In the genomic region with DNA sequence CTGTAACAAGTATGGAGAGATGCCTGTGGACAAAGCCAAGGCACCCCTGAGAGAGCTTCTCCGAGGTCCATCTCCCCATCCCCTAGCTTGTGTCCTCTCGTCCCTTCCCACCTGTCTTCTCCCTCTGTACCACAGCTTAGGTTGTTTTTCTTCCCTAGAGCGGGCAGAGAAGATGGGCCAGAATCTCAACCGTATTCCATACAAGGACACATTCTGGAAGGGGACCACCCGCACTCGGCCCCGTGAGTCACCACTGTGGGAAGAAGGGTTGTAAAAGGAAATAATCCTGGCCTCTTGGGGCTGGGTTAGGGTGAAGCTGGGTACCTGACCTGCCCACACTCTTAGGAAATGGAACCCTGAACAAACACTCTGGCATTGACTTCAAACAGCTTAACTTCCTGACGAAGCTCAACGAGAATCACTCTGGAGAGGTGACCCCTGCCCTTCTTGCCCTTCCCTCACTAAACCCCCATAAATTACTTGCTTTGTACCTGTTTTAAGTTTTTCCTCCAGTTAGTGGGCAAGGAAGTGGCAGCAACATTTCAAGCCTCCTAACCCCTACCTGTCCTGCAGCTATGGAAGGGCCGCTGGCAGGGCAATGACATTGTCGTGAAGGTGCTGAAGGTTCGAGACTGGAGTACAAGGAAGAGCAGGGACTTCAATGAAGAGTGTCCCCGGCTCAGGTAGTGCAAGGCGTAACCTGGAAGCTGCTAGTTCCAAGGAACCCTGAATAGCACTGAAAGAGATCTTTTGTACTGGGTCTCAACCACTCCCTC, we compare ENCODE assay signal across 10 cellular contexts. TPM values are rescaled to one million over a fixed set of nuclear protein-coding genes. Genes with fewer than 3 reads are reported as not detected.
A peak's percentile ranks its signal among the peaks of the same experiment; 100 is the strongest.
DNase-seq lines count a peak whose midpoint lies in the region; ATAC-seq and TF ChIP-seq lines count a peak whose summit lies in the region.
"Had no signal": no experiment of that assay in that cellular context is flagged by ENCODE, and none has a peak within 500 bp of the region (broad histone marks: within the 10 kb centered on the region; RNA-seq: fewer than 3 reads in every experiment).

No MANE protein-coding gene starts in this region.

- peaks cover 31% of the 10 kb centered on the region for H3K36me3 Mint-ChIP-seq in MCF 10A (ENCODE audit: insufficient read depth, unreplicated experiment)
- peaks cover 32% of the 10 kb centered on the region for H3K36me3 Mint-ChIP-seq in effector memory CD8-positive, alpha-beta T cell (ENCODE audit: insufficient read depth)

- no peaks in the 10 kb centered on the region for H3K27me3 Mint-ChIP-seq in MCF 10A (ENCODE audit: insufficient read depth, unreplicated experiment)
- no peaks in the 10 kb centered on the region for H3K27me3 Mint-ChIP-seq in effector memory CD8-positive, alpha-beta T cell

- H3K4me3 Mint-ChIP-seq in MCF 10A (ENCODE audit: unreplicated experiment): no peak overlapping the region
- no peak overlapping the region for H3K4me3 Mint-ChIP-seq in effector memory CD8-positive, alpha-beta T cell

- BruUV-seq in MCF 10A (replicated peaks; lab: Mats Ljungman, UMichigan): no TSS peak

- H3K36me3 ChIP-seq in brain microvascular endothelial cell (replicated peaks): peaks cover 41% of the 10 kb centered on the region

- no peak for ATAC-seq in omental fat pad (ENCODE audit: low FRiP score)
- ATAC-seq in effector memory CD8-positive, alpha-beta T cell (replicated peaks): no peak

- H3K9me3 Mint-ChIP-seq in MCF 10A (ENCODE audit: unreplicated experiment): no peaks in the 10 kb centered on the region
- no peaks in the 10 kb centered on the region for H3K9me3 Mint-ChIP-seq in effector memory CD8-positive, alpha-beta T cell

- H3K27ac ChIP-seq in AG04450 (ENCODE audit: low read depth, low read length) (peak overlapping the region; percentile 89), brain microvascular endothelial cell (peak overlapping the region; percentile 40)
- H3K27ac ChIP-seq: parathyroid adenoma had no signal

- no peak for DNase-seq in AG04450 (ENCODE audit: low read depth, low spot score)
- peak; percentile 33 for DNase-seq in EH (ENCODE audit: low read depth)
- no peak for DNase-seq in brain microvascular endothelial cell
- peak; percentile 14 for DNase-seq in omental fat pad (ENCODE audit: low spot score)
- no peak for DNase-seq in NCI-H2107 treated with DMSO at 0.1 percent for 48 hours (lab: John Stamatoyannopoulos, UW; ENCODE audit: unreplicated experiment)
- no peak for DNase-seq in MCF 10A (ENCODE audit: unreplicated experiment)
- no peak for DNase-seq in NCI-H446 treated with DMSO at 0.1 percent for 48 hours (lab: John Stamatoyannopoulos, UW)
- no peak for DNase-seq in effector memory CD8-positive, alpha-beta T cell
- DNase-seq: NCI-H1930 had no signal

- no peak overlapping the region for H3K27ac Mint-ChIP-seq in MCF 10A (ENCODE audit: low read depth, unreplicated experiment)
- peak overlapping the region in 1 of 2 donors; percentile 30 for H3K27ac Mint-ChIP-seq in effector memory CD8-positive, alpha-beta T cell

- H3K4me3 ChIP-seq in AG04450 (ENCODE audit: low read depth, low read length) (no peak overlapping the region), brain microvascular endothelial cell (ENCODE audit: low read depth, low read length) (no peak overlapping the region)

- POLR2A ChIA-PET in AG04450 (lab: Yijun Ruan, JAX) (interaction anchor here (3.0 kb wide), 1 partner anchor 10 kb away, joined by 12 read pairs; the partner anchor contains the start of gene TPP1), MCF 10A (lab: Yijun Ruan, JAX) (interaction anchor here (1.0 to 3.0 kb wide), 2 partner anchors 11 to 128 kb away, joined by 3 to 40 read pairs; partner anchors contain the start of genes ARFIP2, TIMM10B and TPP1)

- intact Hi-C loops in MCF 10A (cut with micrococcal nuclease): loop anchor here (10.0 kb wide), 1 partner anchor 134 kb away; the partner anchor contains the start of gene TRIM3

- in situ Hi-C loops in brain microvascular endothelial cell (cut with HindIII; ENCODE audit: low pct_ligation_motif_present, low sequenced_read_pairs): no loop called here

- no peaks in the 10 kb centered on the region for H3K27me3 ChIP-seq in AG04450 (ENCODE audit: control insufficient read depth, insufficient read depth, low read length)
- H3K27me3 ChIP-seq in brain microvascular endothelial cell (replicated peaks): no peaks in the 10 kb centered on the region

- TF ChIP-seq CTCF in AG04450 (IDR thresholded peaks at IDR 0.05; ENCODE audit: low read depth, low read length) (no peak), brain microvascular endothelial cell (IDR thresholded peaks at IDR 0.05; ENCODE audit: low read depth, low read length, missing control alignments) (no peak), omental fat pad (IDR thresholded peaks at IDR 0.05) (no peak), MCF 10A (IDR thresholded peaks at IDR 0.05; ENCODE audit: unreplicated experiment) (no peak)

- CTCF ChIA-PET in AG04450 (lab: Charles Lee): interaction anchor here (1.2 to 3.6 kb wide), 3 partner anchors 10 to 78 kb away, joined by 5 to 14 read pairs (median 7); partner anchors contain the start of genes MRPL17 and TPP1
- CTCF ChIA-PET in MCF 10A (lab: Yijun Ruan, JAX): interaction anchor here (0.6 to 1.4 kb wide), 3 partner anchors 93 to 230 kb away, joined by 3 read pairs; no protein-coding TSS in a partner anchor

- peaks cover 22% of the 10 kb centered on the region for H3K4me1 Mint-ChIP-seq in MCF 10A (ENCODE audit: insufficient read depth, unreplicated experiment)
- H3K4me1 Mint-ChIP-seq in effector memory CD8-positive, alpha-beta T cell (ENCODE audit: low read depth in 2 of 2): peaks cover 31 to 35% of the 10 kb centered on the region in 2 donors

- H3K9me3 ChIP-seq in AG04450 (ENCODE audit: control insufficient read depth, insufficient read depth, low read length): no peaks in the 10 kb centered on the region; the same call in 1 of the 2 replicates

RNA-seq across cellular contexts. Expression of gene TAF10, which starts 3.1 kb away (rescaled TPM):
- polyA plus RNA-seq in AG04450 (2011; rRNA removed): 170 and 215 TPM in 2 replicates
- polyA minus RNA-seq in AG04450 (2011; rRNA and poly(A)+ RNA removed): 111 and 155 TPM in 2 replicates
- total RNA-seq in omental fat pad: 10 to 100 TPM; 31.9 to 52.6 (median 37.1) TPM
- total RNA-seq in MCF 10A (2022): 157 and 167 TPM in 2 replicates

RNA-seq across cellular contexts. Expression of gene ILK, which starts 5.3 kb away (rescaled TPM):
- polyA plus RNA-seq in AG04450 (2011; rRNA removed): 362 and 417 TPM in 2 replicates
- 303 and 387 TPM in 2 replicates for polyA minus RNA-seq in AG04450 (2011; rRNA and poly(A)+ RNA removed)
- total RNA-seq in omental fat pad (100 to 1,000 TPM in 3 of 4 donors, 10 to 100 TPM in 1; 92.1 to 189 (median 118) TPM), MCF 10A (2022) (78.9 and 92.3 TPM in 2 replicates)

RNA-seq across cellular contexts. Expression of gene RRP8, which starts 5.5 kb away (rescaled TPM):
- polyA plus RNA-seq in AG04450 (2011; rRNA removed): 13.7 and 16.3 TPM in 2 replicates
- 11.2 and 12.6 TPM in 2 replicates for polyA minus RNA-seq in AG04450 (2011; rRNA and poly(A)+ RNA removed)
- total RNA-seq in omental fat pad (10 to 100 TPM; 16.9 to 30.4 (median 19.3) TPM), MCF 10A (2022) (23.4 and 27.6 TPM in 2 replicates)

RNA-seq across cellular contexts. Expression of gene TPP1, which starts 10.3 kb away (rescaled TPM):
- polyA plus RNA-seq in AG04450 (2011; rRNA removed): 128 and 152 TPM in 2 replicates
- 83.1 and 118 TPM in 2 replicates for polyA minus RNA-seq in AG04450 (2011; rRNA and poly(A)+ RNA removed)
- total RNA-seq in omental fat pad (10 to 100 TPM; 73.8 to 95.0 (median 83.9) TPM), MCF 10A (2022) (26.9 and 46.5 TPM in 2 replicates)

RNA-seq across cellular contexts. Expression of gene DCHS1, which starts 46.7 kb away (rescaled TPM):
- polyA plus RNA-seq in AG04450 (2011; rRNA removed): 8.7 and 11.2 TPM in 2 replicates
- 24.9 and 30.7 TPM in 2 replicates for polyA minus RNA-seq in AG04450 (2011; rRNA and poly(A)+ RNA removed)
- 10 to 100 TPM; 12.6 to 26.3 (median 19.4) TPM for total RNA-seq in omental fat pad
- 0.19 and 0.27 TPM in 2 replicates for total RNA-seq in MCF 10A (2022)

Comparison
In these comparisons a context has a peak if more than half of its experiments do, and no peak if none do; other contexts are left out.
1. DNase-seq: peak in EH (single experiment) and omental fat pad (single experiment); none in AG04450 (single experiment), brain microvascular endothelial cell (single experiment), NCI-H2107 treated with DMSO at 0.1 percent for 48 hours (single experiment), MCF 10A (single experiment), NCI-H446 treated with DMSO at 0.1 percent for 48 hours (single experiment) and effector memory CD8-positive, alpha-beta T cell (0 of 3).